ENCODE assay signal across 9 cellular contexts in genomic region chr2:29010946-29011649, GRCh38. TPM values are rescaled to one million over a fixed set of nuclear protein-coding genes. Genes with fewer than 3 reads are reported as not detected.
DNase-seq lines count a peak whose midpoint lies in the region; ATAC-seq and TF ChIP-seq lines count a peak whose summit lies in the region.
"Had no signal": no experiment of that assay in that cellular context is flagged by ENCODE, and none has a peak within 500 bp of the region (broad histone marks: within the 10 kb centered on the region; RNA-seq: fewer than 3 reads in every experiment).

No MANE protein-coding gene starts in this region.

- no peaks in the 10 kb centered on the region for H3K36me3 ChIP-seq in MM.1S (replicated peaks; ENCODE audit: insufficient read depth, low read length)
- H3K36me3 ChIP-seq in iPS-20b (ENCODE audit: insufficient read depth, low read depth, low read length), result no peaks in the 10 kb centered on the region

- peaks cover 26% of the 10 kb centered on the region for H3K36me3 Mint-ChIP-seq in stimulated activated effector memory CD8-positive, alpha-beta T cell treated with anti-CD3 and anti-CD28 coated beads, Interleukin-12 subunit alpha, Interleukin-12 subunit beta, amount 100 ng/mL, for 72 hours

- H3K27me3 ChIP-seq in MM.1S (replicated peaks; ENCODE audit: insufficient read depth, low read length) (no peaks in the 10 kb centered on the region), iPS-20b (ENCODE audit: insufficient read depth, low read length) (no peaks in the 10 kb centered on the region)

- DNase-seq in MM.1S (peak; percentile 29), GDM1 (lab: John Stamatoyannopoulos, UW) (no peak), EL (no peak), ureter (ENCODE audit: low spot score) (no peak)
- DNase-seq in activated effector memory CD4-positive, alpha-beta T cell treated with anti-CD3 and anti-CD28 coated beads, Interleukin-2, amount 50 U/mL, for 16 hours, result peak; percentile 76
- DNase-seq in stimulated activated effector memory CD8-positive, alpha-beta T cell treated with anti-CD3 and anti-CD28 coated beads, Interleukin-12 subunit alpha, Interleukin-12 subunit beta, amount 100 ng/mL, for 72 hours (ENCODE audit: low spot score in 2 of 2), result peak in 1 of 2 donors; percentile 84

- no peak for TF ChIP-seq CTCF in MM.1S (IDR thresholded peaks at IDR 0.05; ENCODE audit: low read length)

- peak overlapping the region; percentile 98 for H3K27ac Mint-ChIP-seq in stimulated activated effector memory CD8-positive, alpha-beta T cell treated with anti-CD3 and anti-CD28 coated beads, Interleukin-12 subunit alpha, Interleukin-12 subunit beta, amount 100 ng/mL, for 72 hours

- H3K27ac ChIP-seq in MM.1S (ENCODE audit: low read length), result no peak overlapping the region
- peak overlapping the region; percentile 64 for H3K27ac ChIP-seq in iPS-20b (ENCODE audit: low read length)

- H3K9me3 ChIP-seq in MM.1S (replicated peaks; ENCODE audit: insufficient read depth, low read length) (no peaks in the 10 kb centered on the region), iPS-20b (ENCODE audit: insufficient read depth, low read depth, low read length) (no peaks in the 10 kb centered on the region)

- H3K4me1 ChIP-seq in MM.1S (ENCODE audit: low read length), result no peaks in the 10 kb centered on the region
- peaks cover 7% of the 10 kb centered on the region; the same call in 1 of the 2 replicates for H3K4me1 ChIP-seq in iPS-20b (ENCODE audit: insufficient read depth, low read length)

- no peaks in the 10 kb centered on the region for H3K9me3 Mint-ChIP-seq in stimulated activated effector memory CD8-positive, alpha-beta T cell treated with anti-CD3 and anti-CD28 coated beads, Interleukin-12 subunit alpha, Interleukin-12 subunit beta, amount 100 ng/mL, for 72 hours

- no peak overlapping the region for H2AFZ ChIP-seq in MM.1S (ENCODE audit: low read length)

- no peaks in the 10 kb centered on the region for H4K20me1 ChIP-seq in MM.1S (ENCODE audit: insufficient read depth, low read length)

- no peaks in the 10 kb centered on the region for H3F3A ChIP-seq in MM.1S (ENCODE audit: insufficient read depth, low read length)

- H3K4me3 Mint-ChIP-seq in stimulated activated effector memory CD8-positive, alpha-beta T cell treated with anti-CD3 and anti-CD28 coated beads, Interleukin-12 subunit alpha, Interleukin-12 subunit beta, amount 100 ng/mL, for 72 hours, result peak overlapping the region; percentile 92

- H3K9ac ChIP-seq in MM.1S (ENCODE audit: low read length) (no peak overlapping the region), iPS-20b (ENCODE audit: low read depth, low read length) (no peak overlapping the region; the same call in 1 of the 2 replicates)

- H3K79me2 ChIP-seq in MM.1S (ENCODE audit: low read length), result no peaks in the 10 kb centered on the region

- no peak overlapping the region for H3K4me2 ChIP-seq in MM.1S (ENCODE audit: low read depth, low read length)

- H3K4me1 Mint-ChIP-seq in stimulated activated effector memory CD8-positive, alpha-beta T cell treated with anti-CD3 and anti-CD28 coated beads, Interleukin-12 subunit alpha, Interleukin-12 subunit beta, amount 100 ng/mL, for 72 hours, result peaks cover 75% of the 10 kb centered on the region

- ATAC-seq in stimulated activated effector memory CD8-positive, alpha-beta T cell treated with anti-CD3 and anti-CD28 coated beads, Interleukin-12 subunit alpha, Interleukin-12 subunit beta, amount 100 ng/mL, for 72 hours, result peak; percentile 25
- no peak for ATAC-seq in GM21360 (IDR thresholded peaks at IDR 0.05; ENCODE audit: unreplicated experiment)

- no peaks in the 10 kb centered on the region for H3K9me2 ChIP-seq in MM.1S (replicated peaks; ENCODE audit: insufficient read depth, low read length)

- H3K4me3 ChIP-seq in MM.1S (ENCODE audit: low read length) (no peak overlapping the region), iPS-20b (ENCODE audit: low read length) (no peak overlapping the region)

RNA-seq across cellular contexts. Expression of gene TOGARAM2, which starts 30.0 kb away (rescaled TPM):
- total RNA-seq in ureter, result 0.31 TPM
- total RNA-seq: endothelial cell of umbilical vein had no signal

Comparison
In these comparisons a context has a peak if more than half of its experiments do, and no peak if none do; other contexts are left out.
1. DNase-seq: peak in MM.1S (single experiment) and activated effector memory CD4-positive, alpha-beta T cell treated with anti-CD3 and anti-CD28 coated beads, Interleukin-2, amount 50 U/mL, for 16 hours (single experiment); none in GDM1 (single experiment), EL (single experiment) and ureter (single experiment).